Comparison of ENCODE assay signal across 24 cellular contexts in genomic region chr2:142881619-142882018, GRCh38. TPM values are rescaled to one million over a fixed set of nuclear protein-coding genes. Genes with fewer than 3 reads are reported as not detected.
"Had no signal": no experiment of that assay in that cellular context is flagged by ENCODE, and none has a peak within 500 bp of the region (broad histone marks: within the 10 kb centered on the region; RNA-seq: fewer than 3 reads in every experiment).

No MANE protein-coding gene starts in this region.

- H3K27ac ChIP-seq: ascending aorta, coronary artery, dorsolateral prefrontal cortex, gastrocnemius medialis, left lung, lower lobe of right lung, right atrium auricular region, testis had no signal

- H3K9me3 Mint-ChIP-seq: activated CD4-positive, alpha-beta T cell treated with anti-CD3 and anti-CD28 coated beads, Interleukin-2, amount 10 ng/mL, durations not matched to agents 7 days and 5 days had no signal

- H3K36me3 Mint-ChIP-seq: activated naive CD4-positive, alpha-beta T cell treated with anti-CD3 and anti-CD28 coated beads, Interleukin-2, amount 10 ng/mL, durations not matched to agents 7 days and 5 days; activated naive CD8-positive, alpha-beta T cell treated with anti-CD3 and anti-CD28 coated beads, Interleukin-2, amount 10 ng/mL, durations not matched to agents 7 days and 5 days; brain; natural killer cell had no signal

- H3K4me1 ChIP-seq: ascending aorta, gastrocnemius medialis, lower lobe of right lung, right atrium auricular region, testis had no signal

- H3K27me3 Mint-ChIP-seq: activated CD4-positive, alpha-beta T cell treated with anti-CD3 and anti-CD28 coated beads, Interleukin-2, amount 10 ng/mL, durations not matched to agents 7 days and 5 days; activated naive CD4-positive, alpha-beta T cell treated with anti-CD3 and anti-CD28 coated beads, Interleukin-2, amount 10 ng/mL, durations not matched to agents 7 days and 5 days; activated T-cell treated with anti-CD3 and anti-CD28 coated beads, Interleukin-2, amount 50 U/mL, for 24 hours had no signal

- H3K4me3 ChIP-seq: ascending aorta, coronary artery, dorsolateral prefrontal cortex, gastrocnemius medialis, lower lobe of right lung, right atrium auricular region, testis had no signal

- H3K9me3 ChIP-seq: ascending aorta, gastrocnemius medialis, left lung, lower lobe of right lung, right atrium auricular region, testis had no signal

- H3K27ac Mint-ChIP-seq: activated CD4-positive, alpha-beta memory T cell treated with anti-CD3 and anti-CD28 coated beads, Interleukin-2, amount 10 ng/mL, durations not matched to agents 7 days and 5 days; activated CD4-positive, alpha-beta T cell treated with anti-CD3 and anti-CD28 coated beads, Interleukin-2, amount 10 ng/mL, durations not matched to agents 7 days and 5 days; activated naive CD4-positive, alpha-beta T cell treated with anti-CD3 and anti-CD28 coated beads, Interleukin-2, amount 10 ng/mL, durations not matched to agents 7 days and 5 days; activated naive CD8-positive, alpha-beta T cell treated with anti-CD3 and anti-CD28 coated beads, Interleukin-2, amount 10 ng/mL, durations not matched to agents 7 days and 5 days; activated T-cell treated with anti-CD3 and anti-CD28 coated beads, Interleukin-2, amount 50 U/mL, for 24 hours; brain; natural killer cell had no signal

- H3K4me3 Mint-ChIP-seq: activated CD4-positive, alpha-beta memory T cell treated with anti-CD3 and anti-CD28 coated beads, Interleukin-2, amount 10 ng/mL, durations not matched to agents 7 days and 5 days; activated CD4-positive, alpha-beta T cell treated with anti-CD3 and anti-CD28 coated beads, Interleukin-2, amount 10 ng/mL, durations not matched to agents 7 days and 5 days; activated naive CD4-positive, alpha-beta T cell treated with anti-CD3 and anti-CD28 coated beads, Interleukin-2, amount 10 ng/mL, durations not matched to agents 7 days and 5 days; activated naive CD8-positive, alpha-beta T cell treated with anti-CD3 and anti-CD28 coated beads, Interleukin-2, amount 10 ng/mL, durations not matched to agents 7 days and 5 days; activated T-cell treated with anti-CD3 and anti-CD28 coated beads, Interleukin-2, amount 50 U/mL, for 24 hours; brain; natural killer cell had no signal

- DNase-seq: activated CD4-positive, alpha-beta memory T cell treated with anti-CD3 and anti-CD28 coated beads, Interleukin-2, amount 10 ng/mL, durations not matched to agents 7 days and 5 days; activated CD4-positive, alpha-beta T cell treated with anti-CD3 and anti-CD28 coated beads for 1 hour; activated CD4-positive, alpha-beta T cell treated with anti-CD3 and anti-CD28 coated beads, Interleukin-2, amount 10 ng/mL, durations not matched to agents 7 days and 5 days; activated CD8-positive, alpha-beta memory T cell treated with anti-CD3 and anti-CD28 coated beads, Interleukin-2, amount 50 U/mL, for 48 hours; activated gamma-delta T cell; activated naive CD4-positive, alpha-beta T cell treated with anti-CD3 and anti-CD28 coated beads, Interleukin-2, amount 10 ng/mL, durations not matched to agents 7 days and 5 days; activated naive CD8-positive, alpha-beta T cell treated with anti-CD3 and anti-CD28 coated beads, Interleukin-2, amount 10 ng/mL, durations not matched to agents 7 days and 5 days; activated T-cell treated with anti-CD3 and anti-CD28 coated beads, Interleukin-2, amount 50 U/mL, for 24 hours; dorsolateral prefrontal cortex; effector memory CD4-positive, alpha-beta T cell; gastrocnemius medialis; glutamatergic neuron; left lung; lower lobe of right lung; mesendoderm; natural killer cell; stimulated activated CD4-positive, alpha-beta T cell treated with anti-CD3 and anti-CD28 coated beads, Interleukin-15, amount 100 ng/mL, for 24 hours; stimulated activated CD4-positive, alpha-beta T cell treated with anti-CD3 and anti-CD28 coated beads, Interleukin-2, amount 100 ng/mL, for 24 hours; stimulated activated naive CD8-positive, alpha-beta T cell treated with anti-CD3 and anti-CD28 coated beads, Interleukin-15, Interleukin-2, amounts not matched to agents 100 U/mL and 50 U/mL, for 24 hours; testis had no signal

- H3K4me1 Mint-ChIP-seq: activated CD4-positive, alpha-beta memory T cell treated with anti-CD3 and anti-CD28 coated beads, Interleukin-2, amount 10 ng/mL, durations not matched to agents 7 days and 5 days; activated CD4-positive, alpha-beta T cell treated with anti-CD3 and anti-CD28 coated beads, Interleukin-2, amount 10 ng/mL, durations not matched to agents 7 days and 5 days; activated naive CD4-positive, alpha-beta T cell treated with anti-CD3 and anti-CD28 coated beads, Interleukin-2, amount 10 ng/mL, durations not matched to agents 7 days and 5 days; activated naive CD8-positive, alpha-beta T cell treated with anti-CD3 and anti-CD28 coated beads, Interleukin-2, amount 10 ng/mL, durations not matched to agents 7 days and 5 days; brain; natural killer cell had no signal

- H3K36me3 ChIP-seq: ascending aorta, gastrocnemius medialis, lower lobe of right lung, right atrium auricular region had no signal

- ATAC-seq: gastrocnemius medialis; left lung; lower lobe of right lung; natural killer cell; stimulated activated naive CD8-positive, alpha-beta T cell treated with anti-CD3 and anti-CD28 coated beads, Interleukin-15, Interleukin-2, amounts not matched to agents 100 U/mL and 50 U/mL, for 24 hours had no signal

- H3K27me3 ChIP-seq: ascending aorta, dorsolateral prefrontal cortex, gastrocnemius medialis, left lung, right atrium auricular region, testis had no signal

RNA-seq across cellular contexts. Expression of gene KYNU, which starts 4.2 kb away (rescaled TPM):
- total RNA-seq: activated CD4-positive, alpha-beta memory T cell treated with anti-CD3 and anti-CD28 coated beads, Interleukin-2, amount 10 ng/mL, durations not matched to agents 7 days and 5 days; activated CD4-positive, alpha-beta T cell treated with anti-CD3 and anti-CD28 coated beads, Interleukin-2, amount 10 ng/mL, durations not matched to agents 7 days and 5 days had no signal
